8 cellular contexts compared by ENCODE assay signal in the genomic region with DNA sequence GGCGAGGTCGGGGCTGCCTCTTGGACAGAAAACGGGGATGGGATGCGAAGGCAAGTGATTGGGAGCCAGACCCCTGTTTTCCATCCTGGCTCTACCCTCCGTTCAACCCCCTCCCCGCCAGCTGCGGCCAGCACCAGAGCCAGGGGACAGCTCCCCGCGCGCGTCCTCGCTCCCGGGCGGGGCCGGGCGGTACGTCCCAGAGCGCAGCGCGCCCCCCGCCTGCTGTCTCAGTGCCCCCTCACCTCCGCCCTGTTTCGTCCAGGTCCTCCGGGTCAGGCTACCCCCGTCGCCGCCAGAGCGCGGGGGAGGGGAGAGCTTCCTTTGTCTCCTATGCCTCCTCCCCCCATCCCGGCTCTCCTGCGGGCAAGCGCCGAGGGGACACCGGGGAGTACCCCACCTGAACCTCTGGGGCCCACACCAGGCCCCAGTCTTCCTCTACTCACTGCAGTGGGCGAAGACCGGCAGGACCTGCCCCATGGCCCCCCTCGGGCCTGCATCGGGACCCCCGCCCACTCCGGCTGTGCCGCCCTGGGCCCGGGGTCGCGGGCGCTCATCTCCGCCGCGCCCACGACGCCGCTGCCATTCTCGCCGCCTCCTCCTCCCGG. TPM values are rescaled to one million over a fixed set of nuclear protein-coding genes. Genes with fewer than 3 reads are reported as not detected.
A peak's percentile ranks its signal among the peaks of the same experiment; 100 is the strongest.
DNase-seq lines count a peak whose midpoint lies in the region; ATAC-seq and TF ChIP-seq lines count a peak whose summit lies in the region.

No MANE protein-coding gene starts in this region.

- peak overlapping the region; percentile 46 for H3K27ac ChIP-seq in vagina

- H3K36me3 ChIP-seq in vagina, result no peaks in the 10 kb centered on the region

- peak; percentile 65 for DNase-seq in GM13977 (ENCODE audit: low spot score)
- peak; percentile 61 for DNase-seq in activated CD4-positive, CD25-positive, alpha-beta regulatory T cell treated with anti-CD3 and anti-CD28 coated beads, Interleukin-2, amount 50 U/mL, for 72 hours
- no peak for DNase-seq in epithelial cell of esophagus (ENCODE audit: low read depth)
- peak; percentile 34 for DNase-seq in myocyte (ENCODE audit: low read depth)
- no peak for DNase-seq in vagina (ENCODE audit: extremely low spot score in 2 of 2)
- DNase-seq in NCI-H187 treated with DMSO at 0.1 percent for 48 hours (lab: John Stamatoyannopoulos, UW), result no peak

- TF ChIP-seq POLR2A in vagina (IDR thresholded peaks at IDR 0.05), result no peak

- H3K4me3 ChIP-seq in epithelial cell of esophagus (ENCODE audit: low read length), result peak overlapping the region; percentile 57
- H3K4me3 ChIP-seq in vagina, result peak overlapping the region; percentile 75 to 82

- ATAC-seq in HG03460 (IDR thresholded peaks at IDR 0.05; ENCODE audit: unreplicated experiment) (peak; percentile 21), HG03457 (IDR thresholded peaks at IDR 0.05; ENCODE audit: unreplicated experiment) (no peak)

- intact Hi-C loops in vagina (cut with DNase I), result no loop called here

- in situ Hi-C loops in GM13977 (cut with MboI; ENCODE audit: low pct_unique_long_range_greater_than_20kb, low sequenced_read_pairs, unreplicated experiment), result no loop called here

- no peak for TF ChIP-seq CTCF in GM13977 (IDR thresholded peaks at IDR 0.05; ENCODE audit: extremely low read depth, insufficient read depth, missing control alignments)
- TF ChIP-seq CTCF in epithelial cell of esophagus (IDR thresholded peaks at IDR 0.05; ENCODE audit: insufficient read depth, low read depth, low read length, missing control alignments), result no peak
- no peak for TF ChIP-seq CTCF in vagina (IDR thresholded peaks at IDR 0.05)

- no peaks in the 10 kb centered on the region for H3K9me3 ChIP-seq in vagina

- H3K4me1 ChIP-seq in vagina, result peaks cover 52% of the 10 kb centered on the region

- H3K27me3 ChIP-seq in vagina, result no peaks in the 10 kb centered on the region

RNA-seq across cellular contexts. Expression of a gene that starts 0.4 kb away (rescaled TPM):
- total RNA-seq in myocyte (120 and 139 TPM in 2 replicates), vagina (13.0 TPM)
- polyA plus RNA-seq in myocyte (2012), result 116 TPM

RNA-seq across cellular contexts. Expression of a gene that starts 1.8 kb away (rescaled TPM):
- 0.26 and 0.64 TPM in 2 replicates for total RNA-seq in myocyte
- 1.5 TPM for polyA plus RNA-seq in myocyte (2012)
- 3.9 TPM for total RNA-seq in vagina

RNA-seq across cellular contexts. Expression of a gene that starts 10.8 kb away (rescaled TPM):
- total RNA-seq in myocyte (54.9 and 75.2 TPM in 2 replicates), vagina (103 TPM)
- polyA plus RNA-seq in myocyte (2012), result 49.3 TPM

RNA-seq across cellular contexts. Expression of a gene that starts 28.7 kb away (rescaled TPM):
- total RNA-seq in myocyte, result 2.0 and 4.1 TPM in 2 replicates
- 0.79 TPM for polyA plus RNA-seq in myocyte (2012)
- 20.6 TPM for total RNA-seq in vagina

Comparison
In these comparisons a context has a peak if more than half of its experiments do, and no peak if none do; other contexts are left out.
1. DNase-seq: peak in GM13977 (single experiment), activated CD4-positive, CD25-positive, alpha-beta regulatory T cell treated with anti-CD3 and anti-CD28 coated beads, Interleukin-2, amount 50 U/mL, for 72 hours (single experiment) and myocyte (single experiment); none in epithelial cell of esophagus (single experiment), vagina (0 of 2) and NCI-H187 treated with DMSO at 0.1 percent for 48 hours (single experiment).